Comparison of ENCODE assay signal across 1 cellular context in the genomic region with DNA sequence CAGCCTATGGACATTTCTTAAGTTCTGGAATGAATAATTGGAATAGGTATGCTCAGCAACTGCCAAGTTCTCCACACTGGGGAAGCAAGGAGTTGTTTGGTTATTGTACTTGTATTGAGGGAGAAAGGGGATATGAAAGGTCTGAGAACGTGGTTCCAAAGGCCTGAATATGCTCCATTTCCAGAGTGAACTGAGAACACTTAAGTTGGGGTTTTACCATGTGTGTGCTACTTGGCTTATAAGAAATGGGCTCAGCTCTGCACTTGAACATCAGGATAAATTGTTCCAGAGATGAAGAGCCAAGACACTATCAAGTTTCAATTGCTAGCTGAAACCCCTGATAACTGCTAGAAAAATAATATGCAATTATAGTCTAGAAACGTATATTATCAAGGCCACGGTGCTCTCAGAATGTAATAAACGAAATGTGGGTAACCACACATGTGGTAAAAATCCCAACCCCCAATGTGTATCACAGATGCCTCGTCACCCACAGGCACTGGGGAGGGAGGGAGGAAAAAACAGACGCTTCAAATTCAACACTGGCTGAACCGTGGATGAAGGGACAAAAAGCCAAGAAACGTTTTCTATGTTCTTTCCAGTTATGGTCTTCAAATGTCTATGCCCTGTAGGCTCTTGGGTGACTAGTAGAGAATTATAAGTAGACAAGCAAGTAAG.
TF ChIP-seq lines count a peak whose summit lies in the region.

No MANE protein-coding gene starts in this region.

TF ChIP-seq in H1, 55 proteins besides CTCF, POLR2A, EP300 and RAD21:
- TF ChIP-seq TBP (IDR thresholded peaks at IDR 0.05; ENCODE audit: low read depth, low read length) (no peak), RFX5 (IDR thresholded peaks at IDR 0.05; ENCODE audit: borderline replicate concordance, low read depth, low read length) (no peak), RBBP5 (IDR thresholded peaks at IDR 0.05; ENCODE audit: borderline replicate concordance, low read depth, low read length) (0 out of 2 replicates have a peak, but pooled peaks have one; percentile 0), SRF (IDR thresholded peaks at IDR 0.05; ENCODE audit: low read depth, low read length) (no peak)
